ENCODE assay signal across 20 cellular contexts in the genomic region with DNA sequence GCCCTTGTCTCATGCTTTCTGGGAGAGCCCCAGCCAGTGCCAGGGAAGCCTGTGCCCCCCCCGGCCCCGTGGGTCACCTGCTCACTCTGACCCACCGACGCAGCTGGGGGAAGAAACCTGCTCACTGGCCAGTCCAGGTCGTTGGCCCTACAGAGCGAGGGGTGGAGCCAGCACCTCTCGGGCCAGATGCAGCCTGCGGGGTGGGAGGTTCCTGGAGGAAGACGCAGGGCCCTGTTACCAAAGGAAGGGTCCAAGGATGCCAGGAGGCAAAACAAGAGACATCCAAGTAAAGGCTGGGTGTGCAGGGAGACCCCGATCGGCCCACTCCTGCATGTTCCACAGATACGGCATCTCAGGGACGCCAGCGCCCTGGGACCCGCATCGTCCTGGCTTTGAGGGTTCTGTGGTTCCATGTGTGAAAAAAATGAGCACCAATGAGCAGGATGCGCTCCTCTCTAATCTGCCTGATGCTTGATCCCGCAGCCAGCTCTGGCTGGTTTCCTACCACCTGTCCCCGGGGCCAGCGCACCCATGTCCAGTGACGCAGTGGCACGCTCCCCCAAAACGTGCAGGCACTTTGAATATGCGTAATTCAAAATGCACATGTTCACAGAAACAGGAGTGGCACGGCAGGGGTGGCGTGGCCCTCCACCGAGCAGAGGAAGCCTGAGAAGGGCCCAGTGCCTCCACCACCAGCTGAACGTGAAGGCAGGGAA.
"Had no signal": no experiment of that assay in that cellular context is flagged by ENCODE, and none has a peak within 500 bp of the region (broad histone marks: within the 10 kb centered on the region; RNA-seq: fewer than 3 reads in every experiment).

No MANE protein-coding gene starts in this region.

- H3K4me1 ChIP-seq: colonic mucosa, gastrocnemius medialis, left ventricle myocardium inferior, right lobe of liver had no signal

- ATAC-seq: activated CD8-positive, alpha-beta T cell treated with anti-CD3 and anti-CD28 coated beads for 36 hours; activated naive CD8-positive, alpha-beta T cell treated with anti-CD3 and anti-CD28 coated beads, Interleukin-2, amount 50 U/mL, for 24 hours; gastrocnemius medialis; right lobe of liver; stimulated activated memory B cell treated with anti-CD40 and anti-IgM and Interleukin-4, amounts not matched to agents 10 μg/mL and 1 μg/mL and 100 μg/mL, for 72 hours had no signal

- H3K9me3 ChIP-seq: colonic mucosa, gastrocnemius medialis, left ventricle myocardium inferior, right lobe of liver, thoracic aorta had no signal

- H3K36me3 ChIP-seq: colonic mucosa, gastrocnemius medialis, left ventricle myocardium inferior, right lobe of liver, thoracic aorta had no signal

- H3K27ac Mint-ChIP-seq: activated B cell treated with CpG ODN at 0.5 μM for 24 hours; activated CD4-positive, alpha-beta T cell treated with anti-CD3 and anti-CD28 coated beads, Interleukin-2, amount 10 ng/mL, durations not matched to agents 24 days and 14 days; activated CD8-positive, alpha-beta T cell treated with anti-CD3 and anti-CD28 coated beads for 36 hours; activated naive CD4-positive, alpha-beta T cell treated with anti-CD3 and anti-CD28 coated beads, Interleukin-2, amount 10 ng/mL, durations not matched to agents 7 days and 5 days; activated naive CD8-positive, alpha-beta T cell treated with anti-CD3 and anti-CD28 coated beads, Interleukin-2, amount 50 U/mL, for 24 hours; activated T-cell treated with anti-CD3 and anti-CD28 coated beads, Interleukin-2, amount 50 U/mL, for 24 hours; activated T-helper 2 cell treated with anti-CD3 and anti-CD28 coated beads, Interferon-gamma antibody, Interleukin-2, Interleukin-4, amounts not matched to agents 10 μg/mL and 5 μg/mL and 100 μg/mL, durations not matched to agents 14 hours and 24 hours and 36 hours; memory B cell; stimulated activated memory B cell treated with anti-CD40 and anti-IgM and Interleukin-4, amounts not matched to agents 10 μg/mL and 1 μg/mL and 100 μg/mL, for 72 hours had no signal

- H3K27ac ChIP-seq: colonic mucosa, gastrocnemius medialis, left ventricle myocardium inferior, right lobe of liver, thoracic aorta had no signal

- H3K27me3 ChIP-seq: right lobe of liver had no signal

- H3K4me1 Mint-ChIP-seq: activated CD4-positive, alpha-beta T cell treated with anti-CD3 and anti-CD28 coated beads, Interleukin-2, amount 10 ng/mL, durations not matched to agents 24 days and 14 days; activated naive CD4-positive, alpha-beta T cell treated with anti-CD3 and anti-CD28 coated beads, Interleukin-2, amount 10 ng/mL, durations not matched to agents 7 days and 5 days; activated naive CD8-positive, alpha-beta T cell treated with anti-CD3 and anti-CD28 coated beads, Interleukin-2, amount 50 U/mL, for 24 hours; neural crest cell had no signal

- H3K36me3 Mint-ChIP-seq: activated naive CD4-positive, alpha-beta T cell treated with anti-CD3 and anti-CD28 coated beads, Interleukin-2, amount 10 ng/mL, durations not matched to agents 7 days and 5 days; brain; memory B cell; stimulated activated memory B cell treated with anti-CD40 and anti-IgM and Interleukin-4, amounts not matched to agents 10 μg/mL and 1 μg/mL and 100 μg/mL, for 72 hours had no signal

- H3K9me3 Mint-ChIP-seq: activated B cell treated with CpG ODN at 0.5 μM for 24 hours; activated CD4-positive, alpha-beta T cell treated with anti-CD3 and anti-CD28 coated beads, Interleukin-2, amount 10 ng/mL, durations not matched to agents 24 days and 14 days had no signal

- DNase-seq: activated B cell treated with CpG ODN at 0.5 μM for 24 hours; activated CD4-positive, alpha-beta T cell treated with anti-CD3 and anti-CD28 coated beads, Interleukin-2, amount 10 ng/mL, durations not matched to agents 24 days and 14 days; activated CD8-positive, alpha-beta T cell treated with anti-CD3 and anti-CD28 coated beads for 36 hours; activated naive CD4-positive, alpha-beta T cell treated with anti-CD3 and anti-CD28 coated beads, Interleukin-2, amount 10 ng/mL, durations not matched to agents 7 days and 5 days; activated naive CD8-positive, alpha-beta T cell treated with anti-CD3 and anti-CD28 coated beads, Interleukin-2, amount 50 U/mL, for 24 hours; activated T-cell treated with anti-CD3 and anti-CD28 coated beads, Interleukin-2, amount 50 U/mL, for 24 hours; anterior cingulate cortex; central memory CD4-positive, alpha-beta T cell; colonic mucosa; gastrocnemius medialis; stimulated activated CD4-positive, alpha-beta T cell treated with anti-CD3 and anti-CD28 coated beads, Interleukin-4, amount 100 ng/mL, for 4 hours; SW 1271 had no signal

- H3K4me3 Mint-ChIP-seq: activated B cell treated with CpG ODN at 0.5 μM for 24 hours; activated CD4-positive, alpha-beta T cell treated with anti-CD3 and anti-CD28 coated beads, Interleukin-2, amount 10 ng/mL, durations not matched to agents 24 days and 14 days; activated CD8-positive, alpha-beta T cell treated with anti-CD3 and anti-CD28 coated beads for 36 hours; activated naive CD4-positive, alpha-beta T cell treated with anti-CD3 and anti-CD28 coated beads, Interleukin-2, amount 10 ng/mL, durations not matched to agents 7 days and 5 days; activated naive CD8-positive, alpha-beta T cell treated with anti-CD3 and anti-CD28 coated beads, Interleukin-2, amount 50 U/mL, for 24 hours; activated T-cell treated with anti-CD3 and anti-CD28 coated beads, Interleukin-2, amount 50 U/mL, for 24 hours; brain; memory B cell; neural crest cell; stimulated activated memory B cell treated with anti-CD40 and anti-IgM and Interleukin-4, amounts not matched to agents 10 μg/mL and 1 μg/mL and 100 μg/mL, for 72 hours had no signal

- H3K4me3 ChIP-seq: colonic mucosa, gastrocnemius medialis, left ventricle myocardium inferior, right lobe of liver, thoracic aorta had no signal
